In the genomic region with DNA sequence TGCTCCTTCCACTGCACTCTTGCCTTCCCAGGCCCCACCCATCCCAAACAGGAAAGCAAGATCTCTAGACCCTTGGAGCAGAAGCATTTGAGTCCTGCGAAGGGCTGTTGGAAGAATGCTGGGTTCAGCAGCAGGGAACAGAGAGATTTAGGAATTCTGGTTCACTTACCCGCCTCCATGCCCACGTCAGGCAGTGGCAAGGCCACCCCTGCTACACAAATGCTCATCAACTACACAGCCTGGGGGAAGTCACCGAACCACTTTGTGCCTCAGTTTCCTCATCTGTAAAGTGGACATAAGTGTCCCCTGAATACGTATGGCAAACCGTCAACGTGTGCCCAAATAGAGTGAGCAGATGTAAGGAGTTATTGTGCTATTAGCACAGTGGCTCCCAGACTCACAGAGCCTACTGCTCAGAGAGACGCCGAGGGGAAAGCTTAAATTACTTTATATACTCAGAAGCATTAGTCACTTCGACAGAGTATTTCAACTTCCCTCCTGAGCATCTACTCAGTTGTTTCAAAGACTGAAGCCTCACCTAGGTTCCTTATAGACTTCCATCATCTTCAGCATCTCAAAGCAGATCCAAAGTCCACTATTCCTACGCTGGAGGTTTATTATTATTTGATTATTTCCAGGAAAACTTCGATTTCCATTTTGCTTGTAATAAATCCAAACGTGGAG, we compare ENCODE assay signal across 8 cellular contexts. TPM values are rescaled to one million over a fixed set of nuclear protein-coding genes. Genes with fewer than 3 reads are reported as not detected.
DNase-seq lines count a peak whose midpoint lies in the region; ATAC-seq and TF ChIP-seq lines count a peak whose summit lies in the region.

No MANE protein-coding gene starts in this region.

- H3K4me3 Mint-ChIP-seq in activated T-helper 17 cell treated with anti-CD3 and anti-CD28 coated beads, Interleukin-2, amount 50 U/mL, for 72 hours, result no peak overlapping the region
- H3K4me3 Mint-ChIP-seq in type B pancreatic cell, result no peak overlapping the region

- no peaks in the 10 kb centered on the region for H3K36me3 Mint-ChIP-seq in activated T-helper 17 cell treated with anti-CD3 and anti-CD28 coated beads, Interleukin-2, amount 50 U/mL, for 72 hours (ENCODE audit: low read depth)
- no peaks in the 10 kb centered on the region for H3K36me3 Mint-ChIP-seq in type B pancreatic cell

- H3K27ac Mint-ChIP-seq in activated T-helper 17 cell treated with anti-CD3 and anti-CD28 coated beads, Interleukin-2, amount 50 U/mL, for 72 hours, result no peak overlapping the region
- peak overlapping the region; percentile 80 for H3K27ac Mint-ChIP-seq in type B pancreatic cell

- H3K4me1 Mint-ChIP-seq in activated T-helper 17 cell treated with anti-CD3 and anti-CD28 coated beads, Interleukin-2, amount 50 U/mL, for 72 hours, result no peaks in the 10 kb centered on the region
- H3K4me1 Mint-ChIP-seq in type B pancreatic cell (ENCODE audit: unreplicated experiment), result no peaks in the 10 kb centered on the region

- TF ChIP-seq POLR2A in heart left ventricle (IDR thresholded peaks at IDR 0.05), result no peak

- TF ChIP-seq CTCF in heart left ventricle (IDR thresholded peaks at IDR 0.05) (no peak), type B pancreatic cell (conservative IDR thresholded peaks at IDR 0.05) (no peak)

- H3K9me3 ChIP-seq in heart left ventricle (no peaks in the 10 kb centered on the region), aorta (ENCODE audit: control insufficient read depth, low read length) (no peaks in the 10 kb centered on the region)

- WGBS in heart left ventricle, 4 donors, result 53 to 62% (median 57%) methylated on average over 13 of the region's 13 CpGs
- 46 to 50% methylated on average over 13 of the region's 13 CpGs for WGBS in aorta, 2 donors

- H3K4me1 ChIP-seq in heart left ventricle (peaks cover 0 to 18% (median 3%) of the 10 kb centered on the region in 12 donors), aorta (ENCODE audit: control insufficient read depth in 1 of 2, insufficient read depth in 2 of 2, low read length in 2 of 2) (no peaks in the 10 kb centered on the region)

- H3K36me3 ChIP-seq in heart left ventricle (no peaks in the 10 kb centered on the region), aorta (ENCODE audit: control insufficient read depth in 1 of 2, insufficient read depth in 2 of 2, low read length in 1 of 2) (no peaks in the 10 kb centered on the region)

- no peak for ATAC-seq in heart left ventricle
- ATAC-seq in left ventricle myocardium superior, result no peak
- ATAC-seq in activated T-helper 17 cell treated with anti-CD3 and anti-CD28 coated beads, Interleukin-2, amount 50 U/mL, for 72 hours (replicated peaks), result peak; percentile 43
- ATAC-seq in HG02610 (IDR thresholded peaks at IDR 0.05; ENCODE audit: unreplicated experiment), result no peak
- ATAC-seq in aorta (ENCODE audit: low FRiP score), result no peak

- peak overlapping the region in 11 of 12 donors; percentile 50 to 81 (median 60) for H3K4me3 ChIP-seq in heart left ventricle
- peak overlapping the region in 1 of 2 donors; percentile 81 for H3K4me3 ChIP-seq in aorta (ENCODE audit: low read length in 2 of 2)

- peaks cover 0 to 14% (median 0%) of the 10 kb centered on the region in 9 donors for H3K27me3 ChIP-seq in heart left ventricle
- no peaks in the 10 kb centered on the region for H3K27me3 ChIP-seq in aorta (ENCODE audit: control insufficient read depth in 1 of 2, insufficient read depth in 2 of 2, low read length in 1 of 2)

- peak overlapping the region in 10 of 12 donors; percentile 51 to 85 (median 62) for H3K27ac ChIP-seq in heart left ventricle
- H3K27ac ChIP-seq in aorta (ENCODE audit: low read depth in 1 of 2, low read length in 2 of 2), result no peak overlapping the region

- H3K9me3 Mint-ChIP-seq in activated T-helper 17 cell treated with anti-CD3 and anti-CD28 coated beads, Interleukin-2, amount 50 U/mL, for 72 hours, result no peaks in the 10 kb centered on the region
- no peaks in the 10 kb centered on the region for H3K9me3 Mint-ChIP-seq in type B pancreatic cell

- H3K27me3 Mint-ChIP-seq in activated T-helper 17 cell treated with anti-CD3 and anti-CD28 coated beads, Interleukin-2, amount 50 U/mL, for 72 hours, result peaks cover 10% of the 10 kb centered on the region
- no peaks in the 10 kb centered on the region for H3K27me3 Mint-ChIP-seq in type B pancreatic cell

- DNase-seq in heart left ventricle (no peak), left ventricle myocardium superior (no peak), left kidney (ENCODE audit: low read depth, low spot score) (peak; percentile 41), type B pancreatic cell (ENCODE audit: extremely low spot score, unreplicated experiment) (no peak), 8988T (no peak), aorta (no peak)

- intact Hi-C loops in heart left ventricle (cut with DNase I), result loop anchor here in 1 of 10 donors (5.0 kb wide), 1 partner anchor 39 kb away; no protein-coding TSS in a partner anchor
- intact Hi-C loops in left ventricle myocardium superior (cut with micrococcal nuclease), result no loop called here
- intact Hi-C loops in aorta (cut with DNase I), result no loop called here

RNA-seq across cellular contexts. Expression of gene HOMER2, which starts 0.9 kb away (rescaled TPM):
- total RNA-seq in heart left ventricle (10 to 100 TPM; 30.4 to 60.5 (median 38.2) TPM), left ventricle myocardium superior (59.4 TPM), type B pancreatic cell (ENCODE audit: low replicate concordance) (18.8 and 23.4 TPM in 2 replicates), aorta (1 to 10 TPM; 2.3 to 7.1 TPM)
- polyA plus RNA-seq in heart left ventricle (10 to 100 TPM; 15.2 to 16.9 TPM), aorta (1 to 10 TPM in 1 of 2 donors, under 1 TPM in 1; 0.50 to 2.4 TPM)
- 1 to 10 TPM; 6.2 to 8.7 TPM for total RNA-seq in activated T-helper 17 cell treated with anti-CD3 and anti-CD28 coated beads, Interleukin-2, amount 50 U/mL, for 72 hours

RNA-seq across cellular contexts. Expression of gene RAMAC, which starts 34.4 kb away (rescaled TPM):
- total RNA-seq in heart left ventricle (10 to 100 TPM; 11.0 to 17.0 (median 14.9) TPM), left ventricle myocardium superior (15.0 TPM), type B pancreatic cell (ENCODE audit: low replicate concordance) (31.1 and 46.1 TPM in 2 replicates), aorta (10 to 100 TPM; 11.5 to 12.2 TPM)
- polyA plus RNA-seq in heart left ventricle (10 to 100 TPM; 13.9 to 25.5 TPM), aorta (10 to 100 TPM; 14.8 to 24.3 TPM)
- total RNA-seq in activated T-helper 17 cell treated with anti-CD3 and anti-CD28 coated beads, Interleukin-2, amount 50 U/mL, for 72 hours, result 10 to 100 TPM; 19.2 to 25.4 TPM

RNA-seq across cellular contexts. Expression of gene C15orf40, which starts 59.8 kb away (rescaled TPM):
- total RNA-seq in heart left ventricle, result 10 to 100 TPM in 5 of 9 donors, 1 to 10 TPM in 4; 6.0 to 17.0 (median 10.5) TPM
- polyA plus RNA-seq in heart left ventricle, result 1 to 10 TPM; 6.7 to 9.2 TPM
- total RNA-seq in left ventricle myocardium superior, result 8.8 TPM
- total RNA-seq in activated T-helper 17 cell treated with anti-CD3 and anti-CD28 coated beads, Interleukin-2, amount 50 U/mL, for 72 hours, result 10 to 100 TPM; 13.5 to 18.0 TPM
- total RNA-seq in type B pancreatic cell (ENCODE audit: low replicate concordance), result 20.8 and 26.8 TPM in 2 replicates
- 10 to 100 TPM; 15.0 to 15.3 TPM for total RNA-seq in aorta
- 10 to 100 TPM; 16.5 to 27.9 TPM for polyA plus RNA-seq in aorta

Comparison
In these comparisons a context has a peak if more than half of its experiments do, and no peak if none do; other contexts are left out.
1. H3K27ac ChIP-seq: peak in heart left ventricle (10 of 12); none in aorta (0 of 2).